Comparison of ENCODE assay signal across 9 cellular contexts in the genomic region with DNA sequence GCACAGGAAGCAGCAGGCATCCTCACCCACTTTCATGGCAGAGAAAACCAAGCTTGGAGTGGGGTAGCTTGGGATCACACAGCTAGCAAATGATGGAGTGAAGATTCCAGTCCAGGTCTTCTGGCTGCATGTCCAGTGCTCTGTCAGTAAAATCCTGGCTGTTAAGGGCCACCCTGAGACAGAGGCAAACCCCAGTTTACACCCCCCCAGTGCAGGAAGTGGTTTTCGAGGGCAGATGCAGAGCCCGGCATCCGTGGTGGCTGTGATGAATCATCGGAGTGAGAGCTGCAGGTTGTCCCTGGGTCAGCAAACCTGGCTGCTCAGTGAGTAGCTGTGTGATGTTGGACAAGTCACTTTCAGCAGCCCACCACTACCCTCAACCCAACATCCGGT.
DNase-seq lines count a peak whose midpoint lies in the region; ATAC-seq, FAIRE-seq and TF ChIP-seq lines count a peak whose summit lies in the region.
"Had no signal": no experiment of that assay in that cellular context is flagged by ENCODE, and none has a peak within 500 bp of the region (broad histone marks: within the 10 kb centered on the region; RNA-seq: fewer than 3 reads in every experiment).

No MANE protein-coding gene starts in this region.

- H3K4me1 ChIP-seq in CD8-positive, alpha-beta T cell (ENCODE audit: insufficient read depth, low read length), result peaks cover 57% of the 10 kb centered on the region
- peaks cover 57% of the 10 kb centered on the region for H3K4me1 ChIP-seq in astrocyte (ENCODE audit: insufficient read depth, low read length)
- peaks cover 23 to 48% of the 10 kb centered on the region in 2 donors for H3K4me1 ChIP-seq in lung (ENCODE audit: control insufficient read depth in 2 of 2, insufficient read depth in 2 of 2, low read length in 2 of 2)

- POLR2A ChIA-PET in CD8-positive, alpha-beta T cell (lab: Charles Lee), result interaction anchor here (0.8 to 3.1 kb wide), 15 partner anchors 9 to 202 kb away, joined by 3 to 27 read pairs (median 6); a partner anchor contains a TSS

- H3K27me3 ChIP-seq in CD8-positive, alpha-beta T cell (ENCODE audit: insufficient read depth, low read length), result no peaks in the 10 kb centered on the region
- H3K27me3 ChIP-seq in astrocyte (ENCODE audit: insufficient read depth, low read length), result no peaks in the 10 kb centered on the region
- H3K27me3 ChIP-seq in lung (ENCODE audit: control insufficient read depth, insufficient read depth), result no peaks in the 10 kb centered on the region

- TF ChIP-seq CTCF in CD8-positive, alpha-beta T cell (IDR thresholded peaks at IDR 0.05), result no peak
- no peak for TF ChIP-seq CTCF in astrocyte (IDR thresholded peaks at IDR 0.05; ENCODE audit: insufficient read depth, low read depth, low read length)
- TF ChIP-seq CTCF in lung (IDR thresholded peaks at IDR 0.05; ENCODE audit: control extremely low read depth, extremely low read depth), result no peak

- H3K9ac ChIP-seq in astrocyte (ENCODE audit: low read length), result peak overlapping the region; percentile 49

- DNase-seq in CD8-positive, alpha-beta T cell, result peak; percentile 50 to 90 (median 81)
- DNase-seq in HS-27A (ENCODE audit: low read depth) (peak; percentile 77), T-helper 22 cell (ENCODE audit: low read depth) (peak; percentile 66), astrocyte (ENCODE audit: low read depth) (peak; percentile 97), lung (ENCODE audit: low spot score) (peak; percentile 80), NCI-H82 treated with DMSO at 0.1 percent for 48 hours (lab: John Stamatoyannopoulos, UW; ENCODE audit: unreplicated experiment) (no peak)
- DNase-seq in stimulated activated CD8-positive, alpha-beta memory T cell treated with anti-CD3 and anti-CD28 coated beads, Interleukin-7, amount 100 ng/mL, for 48 hours (ENCODE audit: extremely low read depth in 1 of 2, low read depth in 1 of 2), result peak; percentile 81 to 92

- H3K9me3 ChIP-seq in CD8-positive, alpha-beta T cell (ENCODE audit: low read length), result no peaks in the 10 kb centered on the region
- no peaks in the 10 kb centered on the region for H3K9me3 ChIP-seq in astrocyte (ENCODE audit: insufficient read depth, low read depth, low read length)
- H3K9me3 ChIP-seq in lung (ENCODE audit: control insufficient read depth in 2 of 2, insufficient read depth in 1 of 2, low read length in 1 of 2), result no peaks in the 10 kb centered on the region

- H3K36me3 ChIP-seq in CD8-positive, alpha-beta T cell (ENCODE audit: insufficient read depth, low read length), result no peaks in the 10 kb centered on the region
- H3K36me3 ChIP-seq in astrocyte (ENCODE audit: insufficient read depth, low read length) (no peaks in the 10 kb centered on the region), lung (ENCODE audit: control insufficient read depth in 2 of 2, insufficient read depth in 2 of 2, low read length in 2 of 2) (peaks cover under 1 to 6% of the 10 kb centered on the region in 2 donors)

- H3K36me3 Mint-ChIP-seq in CD8-positive, alpha-beta T cell, result peaks cover 17% of the 10 kb centered on the region
- peaks cover 16% of the 10 kb centered on the region for H3K36me3 Mint-ChIP-seq in astrocyte (ENCODE audit: low read depth, unreplicated experiment)

- CTCF ChIA-PET in CD8-positive, alpha-beta T cell (lab: Charles Lee), result interaction anchor here (0.5 to 15.1 kb wide), 19 partner anchors 8 to 304 kb away, joined by 3 to 267 read pairs (median 4); a partner anchor contains a TSS

- H3K79me2 ChIP-seq in astrocyte (ENCODE audit: insufficient read depth, low read length), result peaks cover 23% of the 10 kb centered on the region

- H3K27me3 Mint-ChIP-seq in CD8-positive, alpha-beta T cell (ENCODE audit: low read depth), result no peaks in the 10 kb centered on the region
- H3K27me3 Mint-ChIP-seq in astrocyte (ENCODE audit: low read depth, unreplicated experiment), result peaks cover 4% of the 10 kb centered on the region

- H3K4me1 Mint-ChIP-seq in CD8-positive, alpha-beta T cell (ENCODE audit: low read depth), result peaks cover 81% of the 10 kb centered on the region
- H3K4me1 Mint-ChIP-seq in astrocyte (ENCODE audit: low read depth, unreplicated experiment), result peaks cover 47% of the 10 kb centered on the region

- H2AFZ ChIP-seq in astrocyte (ENCODE audit: low read depth, low read length), result no peak overlapping the region

- peak overlapping the region; percentile 66 for H3K4me2 ChIP-seq in astrocyte (ENCODE audit: low read length)

- H3K27ac ChIP-seq in CD8-positive, alpha-beta T cell (ENCODE audit: low read depth, low read length), result peak overlapping the region; percentile 37
- H3K27ac ChIP-seq in astrocyte (ENCODE audit: low read depth, low read length) (peak overlapping the region; percentile 85), lung (ENCODE audit: low read depth in 1 of 2, low read length in 1 of 2) (peak overlapping the region; percentile 75 to 89)
- H3K27ac ChIP-seq: SK-N-MC had no signal

- H3K27ac Mint-ChIP-seq in CD8-positive, alpha-beta T cell, result peak overlapping the region; percentile 94
- H3K27ac Mint-ChIP-seq in astrocyte (ENCODE audit: unreplicated experiment), result peak overlapping the region; percentile 91

- intact Hi-C loops in CD8-positive, alpha-beta T cell (cut with DNase I, micrococcal nuclease), result loop anchor here (1.0 kb wide), 4 partner anchors 56 to 169 kb away; a partner anchor contains a TSS

- H3K4me3 ChIP-seq in CD8-positive, alpha-beta T cell (ENCODE audit: low read depth, low read length), result peak overlapping the region; percentile 24
- H3K4me3 ChIP-seq in astrocyte (ENCODE audit: insufficient read depth, low read depth, low read length) (no peak overlapping the region), lung (no peak overlapping the region)
- H3K4me3 ChIP-seq: SK-N-MC had no signal

- peak; percentile 56 for ATAC-seq in CD8-positive, alpha-beta T cell
- ATAC-seq in GM21360 (IDR thresholded peaks at IDR 0.05; ENCODE audit: unreplicated experiment) (peak; percentile 48), lung (ENCODE audit: insufficient read depth, low FRiP score) (no peak)

- 11 to 33% methylated on average over 5 of the region's 5 CpGs for WGBS in lung, 2 donors

- no peaks in the 10 kb centered on the region for H3K9me3 Mint-ChIP-seq in CD8-positive, alpha-beta T cell
- no peaks in the 10 kb centered on the region for H3K9me3 Mint-ChIP-seq in astrocyte (ENCODE audit: unreplicated experiment)

- peak overlapping the region; percentile 79 for H3K4me3 Mint-ChIP-seq in CD8-positive, alpha-beta T cell
- peak overlapping the region; percentile 57 for H3K4me3 Mint-ChIP-seq in astrocyte (ENCODE audit: unreplicated experiment)

- H4K20me1 ChIP-seq in astrocyte (ENCODE audit: insufficient read depth, low read length), result no peaks in the 10 kb centered on the region

- FAIRE-seq in astrocyte (lab: Jason Lieb, UNC), result peak; percentile 97
